In genomic region chr11:64094463-64095223, GRCh38 we compare ENCODE assay signal across 1 cellular context.
TF ChIP-seq lines count a peak whose summit lies in the region.

No MANE protein-coding gene starts in this region.

TF ChIP-seq in H1, 55 proteins besides CTCF, POLR2A, EP300 and RAD21 (continued from another document):
- TF ChIP-seq YY1 (IDR thresholded peaks at IDR 0.05; ENCODE audit: low read depth, low read length): no peak
- 0 out of 2 replicates have a peak, but pooled peaks have one; percentile 19 for TF ChIP-seq GABPA (IDR thresholded peaks at IDR 0.05; ENCODE audit: borderline replicate concordance, insufficient read depth, low read length)
TF ChIP-seq in H1: peak in this region for 1.
